ENCODE assay signal across 17 cellular contexts in the genomic region with DNA sequence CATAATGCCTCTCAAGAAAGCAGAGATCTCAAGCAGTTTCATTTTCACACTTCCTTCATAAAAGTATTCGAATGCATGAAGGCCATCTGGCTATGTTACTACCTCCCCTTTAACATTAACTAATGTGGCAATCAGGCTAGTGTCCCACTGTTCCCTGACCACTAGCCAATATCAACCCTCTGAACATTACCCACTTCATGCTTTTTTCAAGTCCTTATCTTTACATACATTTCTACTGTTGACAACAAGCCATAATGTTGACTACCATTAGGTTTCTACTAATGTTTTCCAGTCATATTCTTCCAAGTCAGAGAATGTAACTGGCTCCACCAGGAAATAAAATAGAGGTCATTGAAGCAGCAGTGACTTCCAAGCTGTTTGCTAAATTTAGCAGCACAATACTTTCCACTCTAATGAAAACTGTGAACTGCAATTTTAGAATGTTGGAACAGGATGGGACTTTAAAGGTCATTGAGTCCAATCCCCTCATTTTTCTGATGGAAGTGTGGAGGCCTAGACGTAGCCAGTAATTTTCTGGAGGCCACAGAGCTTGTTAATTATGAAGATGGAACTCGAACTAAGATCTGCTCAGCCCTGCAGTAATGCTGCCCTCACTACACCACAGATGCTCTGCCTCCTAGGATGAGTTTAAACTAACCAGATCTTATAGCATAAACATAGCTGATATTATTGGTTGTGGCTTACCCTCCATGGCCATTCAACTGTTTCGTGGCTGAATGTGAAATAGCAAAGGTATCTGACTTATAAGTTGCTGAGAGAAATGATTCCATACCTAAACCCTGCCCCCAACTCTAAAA. TPM values are rescaled to one million over a fixed set of nuclear protein-coding genes. Genes with fewer than 3 reads are reported as not detected.
DNase-seq lines count a peak whose midpoint lies in the region; ATAC-seq, FAIRE-seq and TF ChIP-seq lines count a peak whose summit lies in the region.
"Had no signal": no experiment of that assay in that cellular context is flagged by ENCODE, and none has a peak within 500 bp of the region (broad histone marks: within the 10 kb centered on the region; RNA-seq: fewer than 3 reads in every experiment).

No MANE protein-coding gene starts in this region.

- no peak overlapping the region for H3K4ac ChIP-seq in IMR-90 (ENCODE audit: low read depth, low read length)

- no peak overlapping the region for H2BK20ac ChIP-seq in IMR-90 (ENCODE audit: low read depth, low read length)

- DNase-seq in IMR-90: peak; percentile 38
- DNase-seq in GM12878 (ENCODE audit: low read depth, low spot score): no peak
- DNase-seq in left ventricle myocardium inferior: no peak
- no peak for DNase-seq in NCI-H187 (lab: John Stamatoyannopoulos, UW)
- no peak for DNase-seq in UCSD-AML1 (lab: John Stamatoyannopoulos, UW; ENCODE audit: unreplicated experiment)
- DNase-seq: activated CD4-positive, alpha-beta T cell treated with anti-CD3 and anti-CD28 coated beads for 36 hours; activated T-cell treated with anti-CD3 and anti-CD28 coated beads, Interleukin-2, amount 50 U/mL, for 48 hours; DND-41; dorsolateral prefrontal cortex; NCI-H1105 treated with DMSO at 0.1 percent for 48 hours; stimulated activated CD4-positive, alpha-beta T cell treated with anti-CD3 and anti-CD28 coated beads, Interleukin-2, amount 100 ng/mL, for 48 hours had no signal

- H3K27me3 ChIP-seq in IMR-90 (ENCODE audit: control insufficient read depth, insufficient read depth, low read length) (no peaks in the 10 kb centered on the region), GM12878 (replicated peaks in 1 of 2; ENCODE audit: control insufficient read depth in 2 of 2, insufficient read depth in 2 of 2, low read length in 1 of 2) (no peaks in the 10 kb centered on the region; a peak in 1 of 4 replicates), left ventricle myocardium inferior (ENCODE audit: low read depth) (no peaks in the 10 kb centered on the region)

- H3K14ac ChIP-seq in IMR-90 (replicated peaks; ENCODE audit: low read depth, low read length): 0 out of 2 replicates have a peak overlapping the region, but pooled peaks have one; percentile 74

- H3K56ac ChIP-seq in IMR-90 (ENCODE audit: extremely low read depth, insufficient read depth, low read length): no peak overlapping the region

- H2AK9ac ChIP-seq in IMR-90 (replicated peaks; ENCODE audit: low read depth, low read length, poor library complexity): no peak overlapping the region

- H3K4me1 ChIP-seq in IMR-90 (ENCODE audit: control insufficient read depth, insufficient read depth, low read length): peaks cover 2% of the 10 kb centered on the region; the same call in 1 of the 2 replicates
- no peaks in the 10 kb centered on the region for H3K4me1 ChIP-seq in GM12878 (ENCODE audit: control insufficient read depth, insufficient read depth, low read length)
- peaks cover 26% of the 10 kb centered on the region for H3K4me1 ChIP-seq in left ventricle myocardium inferior

- peak; percentile 35 for FAIRE-seq in GM12878 (lab: Jason Lieb, UNC)
- FAIRE-seq: HepG2, RCC 7860 had no signal

- H2BK120ac ChIP-seq in IMR-90 (ENCODE audit: low read depth, low read length): no peak overlapping the region

- dilution Hi-C loops in IMR-90 (cut with HindIII; ENCODE audit: low sequenced_read_pairs, unreplicated experiment): no loop called here

- TF ChIP-seq POLR2A in IMR-90 (IDR thresholded peaks at IDR 0.05; ENCODE audit: low read depth, low read length): no peak
- TF ChIP-seq POLR2A in GM12878 (IDR thresholded peaks at IDR 0.05; ENCODE audit: low read depth, low read length): no peak

- H4K5ac ChIP-seq in IMR-90 (ENCODE audit: low read depth, low read length): no peak overlapping the region

- H3K79me1 ChIP-seq in IMR-90 (ENCODE audit: low read depth in 1 of 2, low read length in 2 of 2): no peaks in the 10 kb centered on the region

- no peak overlapping the region for H3K27ac ChIP-seq in IMR-90 (ENCODE audit: insufficient read depth, low read length)
- H3K27ac ChIP-seq in GM12878 (ENCODE audit: control insufficient read depth, insufficient read depth): no peak overlapping the region
- peak overlapping the region; percentile 84 for H3K27ac ChIP-seq in left ventricle myocardium inferior (replicated peaks)

- intact Hi-C loops in IMR-90 (cut with micrococcal nuclease) (no loop called here), GM12878 (cut with micrococcal nuclease; ENCODE audit: unreplicated experiment) (no loop called here), left ventricle myocardium inferior (cut with micrococcal nuclease) (no loop called here)

- BruUV-seq in IMR-90 (replicated peaks; lab: Mats Ljungman, UMichigan): no TSS peak
- BruUV-seq in GM12878 (replicated peaks; lab: Mats Ljungman, UMichigan): no TSS peak

- RAD21 ChIA-PET in GM12878 (lab: Charles Lee; ENCODE audit: unreplicated experiment): no interaction called here

- 88% methylated on average over 1 of the region's 4 CpGs; no CpG with 5 or more reads in 1 of the 2 experiments for WGBS in IMR-90 (ENCODE audit: extremely low coverage in 2 of 2, insufficient read length in 1 of 2), 2 experiments
- WGBS in GM12878 (ENCODE audit: insufficient coverage, insufficient replicate concordance, low lambda C conversion rate, missing lambda C conversion rate): 1% methylated on average over 4 of the region's 4 CpGs

- H3K9ac ChIP-seq in IMR-90 (ENCODE audit: low read depth, low read length) (no peak overlapping the region), GM12878 (ENCODE audit: control insufficient read depth, insufficient read depth, low read length) (no peak overlapping the region)

- CTCF ChIA-PET in IMR-90 (lab: Yijun Ruan, JAX) (no interaction called here), GM12878 (lab: Yijun Ruan, JAX) (interaction anchor here (1.0 kb wide), 1 partner anchor 242 kb away, joined by 3 read pairs; no protein-coding TSS in a partner anchor)

- in situ Hi-C loops in IMR-90 (cut with MboI; ENCODE audit: low sequenced_read_pairs) (no loop called here), GM12878 (cut with MboI) (no loop called here)

- no peak for TF ChIP-seq CTCF in IMR-90 (conservative IDR thresholded peaks at IDR 0.05; ENCODE audit: low read depth, low read length)
- TF ChIP-seq CTCF in GM12878 (IDR thresholded peaks at IDR 0.05 in 2 of 3, conservative IDR thresholded peaks at IDR 0.05 in 1 of 3; ENCODE audit: control insufficient read depth in 2 of 3, extremely low read depth in 1 of 3, insufficient read depth in 1 of 3, low read depth in 3 of 3, low read length in 3 of 3): no peak
- no peak for TF ChIP-seq CTCF in left ventricle myocardium inferior (IDR thresholded peaks at IDR 0.05; ENCODE audit: borderline replicate concordance)

- H3K4me3 ChIP-seq in IMR-90 (ENCODE audit: insufficient read depth, low read depth, low read length) (no peak overlapping the region), GM12878 (no peak overlapping the region), left ventricle myocardium inferior (peak overlapping the region; percentile 61)

- H3K36me3 ChIP-seq in IMR-90 (ENCODE audit: control insufficient read depth, insufficient read depth, low read length) (no peaks in the 10 kb centered on the region), GM12878 (ENCODE audit: control insufficient read depth in 2 of 2, insufficient read depth in 2 of 2, low read length in 1 of 2) (no peaks in the 10 kb centered on the region), left ventricle myocardium inferior (no peaks in the 10 kb centered on the region)

- H3K27ac Mint-ChIP-seq in stimulated activated memory B cell treated with anti-CD40 and anti-IgM and Interleukin-4, amounts not matched to agents 10 μg/mL and 1 μg/mL and 100 μg/mL, for 72 hours: no peak overlapping the region
- H3K27ac Mint-ChIP-seq: activated CD4-positive, alpha-beta T cell treated with anti-CD3 and anti-CD28 coated beads for 36 hours; T-helper 1 cell treated with Interleukin-12 subunit alpha and Interleukin-12 subunit beta and Interleukin-4 antibody, amounts not matched to agents 30 μg/mL and 1 μg/mL, for 36 hours had no signal

- no peaks in the 10 kb centered on the region for H4K20me1 ChIP-seq in IMR-90 (ENCODE audit: insufficient read depth, low read length)
- H4K20me1 ChIP-seq in GM12878 (ENCODE audit: control insufficient read depth, insufficient read depth): no peaks in the 10 kb centered on the region

- H2AFZ ChIP-seq in IMR-90 (replicated peaks; ENCODE audit: low read length, poor library complexity) (no peak overlapping the region), GM12878 (ENCODE audit: control insufficient read depth, low read depth, low read length) (no peak overlapping the region)

- no peak overlapping the region for H4K8ac ChIP-seq in IMR-90 (ENCODE audit: low read depth in 2 of 2, low read length in 2 of 2)

- no peak overlapping the region for H3K4me3 Mint-ChIP-seq in stimulated activated memory B cell treated with anti-CD40 and anti-IgM and Interleukin-4, amounts not matched to agents 10 μg/mL and 1 μg/mL and 100 μg/mL, for 72 hours
- H3K4me3 Mint-ChIP-seq: activated CD4-positive, alpha-beta T cell treated with anti-CD3 and anti-CD28 coated beads for 36 hours; T-helper 1 cell treated with Interleukin-12 subunit alpha and Interleukin-12 subunit beta and Interleukin-4 antibody, amounts not matched to agents 30 μg/mL and 1 μg/mL, for 36 hours had no signal

- no peak overlapping the region for H2BK15ac ChIP-seq in IMR-90 (ENCODE audit: low read depth, low read length)

- no peaks in the 10 kb centered on the region for H3K9me3 ChIP-seq in IMR-90 (ENCODE audit: control insufficient read depth, insufficient read depth, low read length)
- no peaks in the 10 kb centered on the region for H3K9me3 ChIP-seq in GM12878 (replicated peaks; ENCODE audit: control insufficient read depth, insufficient read depth, low read length)
- H3K9me3 ChIP-seq in left ventricle myocardium inferior (replicated peaks): no peaks in the 10 kb centered on the region

- no peaks in the 10 kb centered on the region for H3K4me1 Mint-ChIP-seq in stimulated activated memory B cell treated with anti-CD40 and anti-IgM and Interleukin-4, amounts not matched to agents 10 μg/mL and 1 μg/mL and 100 μg/mL, for 72 hours
- H3K4me1 Mint-ChIP-seq: activated CD4-positive, alpha-beta T cell treated with anti-CD3 and anti-CD28 coated beads for 36 hours had no signal

- H3K4me2 ChIP-seq in IMR-90 (ENCODE audit: low read depth, low read length) (no peak overlapping the region), GM12878 (ENCODE audit: control insufficient read depth, insufficient read depth) (no peak overlapping the region)

- TF ChIP-seq RAD21 in IMR-90 (IDR thresholded peaks at IDR 0.05; ENCODE audit: low read length) (no peak), GM12878 (IDR thresholded peaks at IDR 0.05; ENCODE audit: insufficient read depth, low read depth, low read length) (no peak)

- no peaks in the 10 kb centered on the region for H3K27me3 Mint-ChIP-seq in stimulated activated memory B cell treated with anti-CD40 and anti-IgM and Interleukin-4, amounts not matched to agents 10 μg/mL and 1 μg/mL and 100 μg/mL, for 72 hours
- H3K27me3 Mint-ChIP-seq: activated CD4-positive, alpha-beta T cell treated with anti-CD3 and anti-CD28 coated beads for 36 hours had no signal

- no peak overlapping the region for H4K91ac ChIP-seq in IMR-90 (ENCODE audit: insufficient read depth, low read depth, low read length)

- no peaks in the 10 kb centered on the region for H3K9me3 Mint-ChIP-seq in stimulated activated memory B cell treated with anti-CD40 and anti-IgM and Interleukin-4, amounts not matched to agents 10 μg/mL and 1 μg/mL and 100 μg/mL, for 72 hours
- H3K9me3 Mint-ChIP-seq: T-helper 1 cell treated with Interleukin-12 subunit alpha and Interleukin-12 subunit beta and Interleukin-4 antibody, amounts not matched to agents 30 μg/mL and 1 μg/mL, for 36 hours had no signal

- SMC1A ChIA-PET in GM12878 (lab: Charles Lee; ENCODE audit: uncharacterized antibody, unreplicated experiment): interaction anchor here (0.7 to 1.5 kb wide), 3 partner anchors 10 to 75 kb away, joined by 3 to 8 read pairs (median 5); no protein-coding TSS in a partner anchor

- TF ChIP-seq EP300 in GM12878 (IDR thresholded peaks at IDR 0.05; ENCODE audit: borderline replicate concordance in 1 of 2, control insufficient read depth in 1 of 2, low read depth in 2 of 2, low read length in 2 of 2): no peak

- no peak overlapping the region for H3K18ac ChIP-seq in IMR-90 (ENCODE audit: low read depth, low read length)

- ATAC-seq in IMR-90 (ENCODE audit: low read depth): peak; percentile 77
- no peak for ATAC-seq in GM12878
- ATAC-seq in stimulated activated memory B cell treated with anti-CD40 and anti-IgM and Interleukin-4, amounts not matched to agents 10 μg/mL and 1 μg/mL and 100 μg/mL, for 72 hours: peak; percentile 8
- ATAC-seq in HG02623 (IDR thresholded peaks at IDR 0.05; ENCODE audit: unreplicated experiment): no peak
- ATAC-seq in HG03039 (IDR thresholded peaks at IDR 0.05; ENCODE audit: unreplicated experiment): no peak
- ATAC-seq: activated CD4-positive, alpha-beta T cell treated with anti-CD3 and anti-CD28 coated beads for 36 hours; HepG2 had no signal

- POLR2A ChIA-PET in IMR-90 (lab: Charles Lee; ENCODE audit: unreplicated experiment): no interaction called here
- POLR2A ChIA-PET in GM12878 (lab: Charles Lee): no interaction called here

- H2BK5ac ChIP-seq in IMR-90 (ENCODE audit: low read depth, low read length, poor library complexity, severe bottlenecking): no peak overlapping the region

- no peaks in the 10 kb centered on the region for H3K79me2 ChIP-seq in GM12878 (ENCODE audit: control insufficient read depth, insufficient read depth, low read length)

- H3K23ac ChIP-seq in IMR-90 (ENCODE audit: low read depth, low read length): no peak overlapping the region

- H2AK5ac ChIP-seq in IMR-90 (ENCODE audit: low read depth, low read length): no peak overlapping the region

- no peaks in the 10 kb centered on the region for H3K36me3 Mint-ChIP-seq in stimulated activated memory B cell treated with anti-CD40 and anti-IgM and Interleukin-4, amounts not matched to agents 10 μg/mL and 1 μg/mL and 100 μg/mL, for 72 hours

- peaks cover 5% of the 10 kb centered on the region; the same call in 1 of the 2 replicates for H3K9me1 ChIP-seq in IMR-90 (ENCODE audit: insufficient read depth, low read length)

RNA-seq across cellular contexts. Expression of a gene that starts 0.6 kb away (rescaled TPM):
- total RNA-seq in IMR-90 (2012; rRNA removed) (0.28 and 0.36 TPM in 2 replicates), GM12878 (2014; rRNA removed) (0.11 TPM in 1 of 2 replicates, not detected in the other), GM12878 (2014; rRNA removed; fragmentation: Illumina TruSeq; extraction: Trizol) (not detected in 2 replicates), GM12878 (2021) (not detected in 2 replicates), left ventricle myocardium inferior (33.1 TPM)
- polyA plus RNA-seq in IMR-90 (2012; rRNA removed) (0.10 and 0.34 TPM in 2 replicates), GM12878 (2011; rRNA removed) (not detected in 2 replicates), GM12878 (2014; fragmentation: Illumina TruSeq; extraction: Trizol) (not detected in 2 replicates), GM12878 (2014; fragmentation: Nextera tagmentation; extraction: Ambion mirVana) (not detected), GM12878 (2014; rRNA removed) (not detected in 2 replicates), GM12878 (2016; fragmentation: Nextera tagmentation; extraction: Ambion mirVana) (not detected)
- 0.11 TPM in 1 of 2 replicates, not detected in the other for polyA plus RNA-seq in IMR-90 (2012; cell fraction: cytosol; rRNA removed)
- 0.46 TPM in 1 of 2 replicates, not detected in the other for polyA plus RNA-seq in IMR-90 (2012; cell fraction: nucleus; rRNA removed; ENCODE audit: low replicate concordance)
- total RNA-seq in GM12878 (2013; cell fraction: nucleolus; rRNA removed): not detected in 2 replicates
- polyA plus RNA-seq in GM12878 (2011; ENCODE audit: low read depth): not detected
- polyA plus RNA-seq in GM12878 (2011; cell fraction: cytosol; rRNA removed): not detected in 2 replicates
- polyA plus RNA-seq in GM12878 (2011; cell fraction: nucleus; rRNA removed): not detected in 2 replicates
- not detected in 2 replicates for polyA plus RNA-seq in GM12878 (2012)
- polyA minus RNA-seq in GM12878 (2011; rRNA and poly(A)+ RNA removed): not detected in 2 replicates
- polyA minus RNA-seq in GM12878 (2011; cell fraction: cytosol; rRNA and poly(A)+ RNA removed): not detected in 2 replicates
- not detected in 2 replicates for polyA minus RNA-seq in GM12878 (2011; cell fraction: nucleus; rRNA and poly(A)+ RNA removed)
- total RNA-seq: activated CD4-positive, alpha-beta T cell treated with anti-CD3 and anti-CD28 coated beads for 36 hours had no signal

Comparison
In these comparisons a context has a peak if more than half of its experiments do, and no peak if none do; other contexts are left out.
1. ATAC-seq: peak in IMR-90 (single experiment) and stimulated activated memory B cell treated with anti-CD40 and anti-IgM and Interleukin-4, amounts not matched to agents 10 μg/mL and 1 μg/mL and 100 μg/mL, for 72 hours (single experiment); none in GM12878 (single experiment), HG02623 (single experiment) and HG03039 (single experiment).
2. RNA of a gene that starts 0.6 kb away (total RNA-seq): 33.1 TPM in left ventricle myocardium inferior (single experiment); 0.28 to 0.36 TPM in IMR-90 and 0.11 TPM in GM12878; every median in the first group is over 10 times any median in the second.